In genomic region chr4:183631577-183632198, GRCh38 we compare ENCODE assay signal across 26 cellular contexts. TPM values are rescaled to one million over a fixed set of nuclear protein-coding genes. Genes with fewer than 3 reads are reported as not detected.
DNase-seq lines count a peak whose midpoint lies in the region; ATAC-seq, FAIRE-seq and TF ChIP-seq lines count a peak whose summit lies in the region.
"Had no signal": no experiment of that assay in that cellular context is flagged by ENCODE, and none has a peak within 500 bp of the region (broad histone marks: within the 10 kb centered on the region; RNA-seq: fewer than 3 reads in every experiment).

No MANE protein-coding gene starts in this region.

- FAIRE-seq in HepG2 (lab: Jason Lieb, UNC), result no peak
- FAIRE-seq: GM18507, HTR-8/SVneo had no signal

- no peaks in the 10 kb centered on the region for H3K79me2 ChIP-seq in HepG2 (ENCODE audit: insufficient read depth, low read length)

- peaks cover 3 to 10% (median 6%) of the 10 kb centered on the region in 4 donors for H3K4me1 ChIP-seq in liver (ENCODE audit: control insufficient read depth in 4 of 4, insufficient read depth in 4 of 4, low read length in 3 of 4)
- H3K4me1 ChIP-seq in HepG2 (ENCODE audit: insufficient read depth, low read length), result peaks cover 8% of the 10 kb centered on the region; the same call in 1 of the 2 replicates
- peaks cover 0 to 16% (median 3%) of the 10 kb centered on the region in 4 donors for H3K4me1 ChIP-seq in right lobe of liver
- H3K4me1 ChIP-seq in ovary (ENCODE audit: insufficient read depth), result peaks cover 14% of the 10 kb centered on the region

- POLR2A ChIA-PET in HepG2 (lab: Yijun Ruan, JAX), result no interaction called here

- no peak for TF ChIP-seq EP300 in HepG2 (IDR thresholded peaks at IDR 0.05; ENCODE audit: low read depth in 2 of 2, low read length in 2 of 2)
- no peak for TF ChIP-seq EP300 in HepG2 (CRISPR knock-in tag; IDR thresholded peaks at IDR 0.05; ENCODE audit: borderline replicate concordance)
- no peak for TF ChIP-seq EP300 in ovary (IDR thresholded peaks at IDR 0.05)

- DNase-seq in HepG2 (ENCODE audit: low spot score), result no peak
- DNase-seq in right lobe of liver, result peak in 2 of 3 donors; percentile 65 to 81
- peak in 4 of 5 donors; percentile 67 to 74 (median 70) for DNase-seq in ovary
- no peak for DNase-seq in stimulated activated CD4-positive, alpha-beta T cell treated with anti-CD3 and anti-CD28 coated beads, Interleukin-15, amount 100 ng/mL, for 24 hours
- DNase-seq in NCI-H1436 (lab: John Stamatoyannopoulos, UW), result no peak
- no peak for DNase-seq in NCI-H345 treated with DMSO at 0.1 percent for 48 hours (lab: John Stamatoyannopoulos, UW; ENCODE audit: unreplicated experiment)
- DNase-seq in cerebellar cortex (ENCODE audit: low spot score), result no peak
- DNase-seq: 8988T, Calu3, DMS153, DND-41, H7, NCI-H1048, NCI-H1417, NCI-H1694 treated with DMSO at 0.1 percent for 48 hours, NCI-H2081, NCI-H2227 treated with DMSO at 0.1 percent for 48 hours, NCI-H510A, NCI-H69, RPMI8226, SHP77 treated with DMSO at 0.1 percent for 48 hours had no signal

- H2AFZ ChIP-seq in HepG2 (ENCODE audit: low read length), result no peak overlapping the region

- CTCF ChIA-PET in HepG2 (lab: Yijun Ruan, JAX; ENCODE audit: low intra/inter-chr PET ratio, low total read pairs), result no interaction called here

- H3K9me3 ChIP-seq in liver (ENCODE audit: control insufficient read depth in 4 of 4, low read length in 3 of 4) (no peaks in the 10 kb centered on the region), HepG2 (ENCODE audit: low read length) (no peaks in the 10 kb centered on the region), right lobe of liver (no peaks in the 10 kb centered on the region), ovary (no peaks in the 10 kb centered on the region)

- no peaks in the 10 kb centered on the region for H3K27me3 ChIP-seq in liver (ENCODE audit: control insufficient read depth in 4 of 4, insufficient read depth in 4 of 4, low read length in 3 of 4)
- H3K27me3 ChIP-seq in HepG2 (ENCODE audit: control insufficient read depth in 1 of 2, insufficient read depth in 2 of 2, low read length in 2 of 2), result no peaks in the 10 kb centered on the region
- no peaks in the 10 kb centered on the region for H3K27me3 ChIP-seq in right lobe of liver
- H3K27me3 ChIP-seq in ovary, result no peaks in the 10 kb centered on the region

- TF ChIP-seq RAD21 in liver (IDR thresholded peaks at IDR 0.05), result peak in 1 of 2 donors; percentile 16
- no peak for TF ChIP-seq RAD21 in HepG2 (CRISPR knock-in tag; IDR thresholded peaks at IDR 0.05)

- 38% methylated on average over 11 of the region's 11 CpGs for WGBS in liver
- WGBS in HepG2 (ENCODE audit: low lambda C conversion rate), result 68% methylated on average over 11 of the region's 11 CpGs
- WGBS in right lobe of liver (ENCODE audit: insufficient coverage, low coverage, low lambda C conversion rate, missing lambda C conversion rate), result 41% methylated on average over 11 of the region's 11 CpGs
- WGBS in ovary, 3 donors, result 28 to 32% (median 31%) methylated on average over 11 of the region's 11 CpGs

- H3K4me2 ChIP-seq in HepG2 (ENCODE audit: low read depth, low read length), result no peak overlapping the region
- H3K4me2 ChIP-seq: KMS-11 had no signal

- no peak for ATAC-seq in HepG2
- ATAC-seq in right lobe of liver, result peak; percentile 92 to 96 (median 96)

- H4K20me1 ChIP-seq in HepG2 (ENCODE audit: insufficient read depth, low read length), result no peaks in the 10 kb centered on the region

- H3K27ac ChIP-seq in liver (ENCODE audit: low read depth in 1 of 2, low read length in 2 of 2) (no peak overlapping the region), HepG2 (ENCODE audit: extremely low read length, insufficient read depth, low read length) (no peak overlapping the region), right lobe of liver (peak overlapping the region in 2 of 3 donors; percentile 72 to 78), ovary (peak overlapping the region in 1 of 2 donors; percentile 96)
- H3K27ac ChIP-seq: KMS-11, SK-N-MC had no signal

- H3K36me3 ChIP-seq in liver (ENCODE audit: control insufficient read depth in 4 of 4, insufficient read depth in 3 of 4, low read depth in 1 of 4, low read length in 3 of 4), result no peaks in the 10 kb centered on the region
- no peaks in the 10 kb centered on the region for H3K36me3 ChIP-seq in HepG2 (replicated peaks in 1 of 2; ENCODE audit: control insufficient read depth in 1 of 2, insufficient read depth in 2 of 2, low read length in 2 of 2)
- H3K36me3 ChIP-seq in right lobe of liver, result no peaks in the 10 kb centered on the region
- no peaks in the 10 kb centered on the region for H3K36me3 ChIP-seq in ovary

- H3K9ac ChIP-seq in liver (ENCODE audit: low read depth in 1 of 2, low read length in 2 of 2) (no peak overlapping the region), HepG2 (ENCODE audit: insufficient read depth, low read depth, low read length) (no peak overlapping the region)
- H3K9ac ChIP-seq: KMS-11 had no signal

- BruUV-seq in HepG2 (replicated peaks; lab: Mats Ljungman, UMichigan), result no TSS peak

- TF ChIP-seq POLR2A in HepG2 (IDR thresholded peaks at IDR 0.05; ENCODE audit: insufficient read depth in 1 of 2, low read depth in 2 of 2, low read length in 2 of 2) (no peak), right lobe of liver (IDR thresholded peaks at IDR 0.05) (no peak), ovary (IDR thresholded peaks at IDR 0.05) (no peak)

- H3K4me3 ChIP-seq in liver (ENCODE audit: low read depth in 1 of 3, low read length in 3 of 3), result peak overlapping the region in 1 of 3 donors; percentile 19
- H3K4me3 ChIP-seq in HepG2 (replicated peaks in 1 of 3; ENCODE audit: insufficient read depth in 1 of 3, low read depth in 2 of 3, low read length in 3 of 3), result no peak overlapping the region
- peak overlapping the region in 1 of 3 donors; percentile 26 for H3K4me3 ChIP-seq in right lobe of liver
- H3K4me3 ChIP-seq in ovary, result no peak overlapping the region
- H3K4me3 ChIP-seq: SK-N-MC had no signal

- intact Hi-C loops in HepG2 (cut with micrococcal nuclease; ENCODE audit: unreplicated experiment), result no loop called here
- intact Hi-C loops in right lobe of liver (cut with DNase I), result no loop called here
- intact Hi-C loops in ovary (cut with DNase I), result no loop called here

- in situ Hi-C loops in HepG2 (cut with HindIII; ENCODE audit: extremely low pct_ligation_motif_present, low pct_unique_long_range_greater_than_20kb), result no loop called here

- TF ChIP-seq CTCF in liver (IDR thresholded peaks at IDR 0.05; ENCODE audit: low read depth, low read length, missing input control), result no peak
- no peak for TF ChIP-seq CTCF in HepG2 (CRISPR knock-in tag; IDR thresholded peaks at IDR 0.05)
- TF ChIP-seq CTCF in right lobe of liver (IDR thresholded peaks at IDR 0.05), result no peak
- TF ChIP-seq CTCF in ovary (IDR thresholded peaks at IDR 0.05), result no peak

RNA-seq across cellular contexts. Expression of gene RWDD4, which starts 27.3 kb away (rescaled TPM):
- total RNA-seq in liver, result 1 to 10 TPM; 8.0 to 9.8 TPM
- 10 to 100 TPM in 1 of 2 donors, 1 to 10 TPM in 1; 6.5 to 17.9 TPM for polyA plus RNA-seq in liver
- total RNA-seq in HepG2 (2016; rRNA removed; fragmentation: Illumina TruSeq; extraction: Trizol), result 25.4 and 28.9 TPM in 2 replicates
- total RNA-seq in HepG2 (2016; cell fraction: cytosol; rRNA removed; fragmentation: Illumina TruSeq; extraction: Trizol; ENCODE audit: low read depth), result 30.6 and 35.1 TPM in 2 replicates
- total RNA-seq in HepG2 (2016; cell fraction: insoluble cytoplasmic fraction; rRNA removed; fragmentation: Illumina TruSeq; extraction: Trizol), result 24.2 and 28.6 TPM in 2 replicates
- total RNA-seq in HepG2 (2016; cell fraction: membrane; rRNA removed; fragmentation: Illumina TruSeq; extraction: Trizol), result 43.1 and 46.1 TPM in 2 replicates
- 11.4 and 15.6 TPM in 2 replicates for total RNA-seq in HepG2 (2016; cell fraction: nucleus; rRNA removed; fragmentation: Illumina TruSeq; extraction: Trizol)
- polyA plus RNA-seq in HepG2 (2011; rRNA removed), result 6.8 and 10.2 TPM in 2 replicates
- 4.2 and 5.7 TPM in 2 replicates for polyA plus RNA-seq in HepG2 (2011; cell fraction: cytosol; rRNA removed)
- 2.7 and 2.9 TPM in 2 replicates for polyA plus RNA-seq in HepG2 (2011; cell fraction: nucleus; rRNA removed)
- polyA plus RNA-seq in HepG2 (2012), result 10.8 and 11.6 TPM in 2 replicates
- 53.3 and 61.6 TPM in 2 replicates for polyA plus RNA-seq in HepG2 (2016; cell fraction: cytosol; fragmentation: Illumina TruSeq; extraction: Trizol; ENCODE audit: low read depth)
- 34.9 and 38.2 TPM in 2 replicates for polyA plus RNA-seq in HepG2 (2016; cell fraction: insoluble cytoplasmic fraction; fragmentation: Illumina TruSeq; extraction: Trizol; ENCODE audit: low read depth)
- 47.9 and 57.2 TPM in 2 replicates for polyA plus RNA-seq in HepG2 (2016; cell fraction: membrane; fragmentation: Illumina TruSeq; extraction: Trizol; ENCODE audit: low read depth)
- polyA plus RNA-seq in HepG2 (2016; cell fraction: nucleus; fragmentation: Illumina TruSeq; extraction: Trizol; ENCODE audit: insufficient read depth, low read depth), result 22.5 and 24.5 TPM in 2 replicates
- 1.4 and 3.0 TPM in 2 replicates for polyA minus RNA-seq in HepG2 (2011; rRNA and poly(A)+ RNA removed; ENCODE audit: low replicate concordance)
- 3.8 and 5.0 TPM in 2 replicates for polyA minus RNA-seq in HepG2 (2011; cell fraction: cytosol; rRNA and poly(A)+ RNA removed)
- polyA minus RNA-seq in HepG2 (2011; cell fraction: nucleus; rRNA and poly(A)+ RNA removed), result 7.5 and 12.9 TPM in 2 replicates
- 10 to 100 TPM in 1 of 6 experiments, 1 to 10 TPM in 5; 8.4 to 10.4 (median 8.5) TPM for total RNA-seq in right lobe of liver
- total RNA-seq in ovary, result 10 to 100 TPM; 29.0 to 63.5 (median 37.8) TPM
- polyA plus RNA-seq in ovary, result 10 to 100 TPM; 30.5 to 40.3 TPM

RNA-seq across cellular contexts. Expression of gene TRAPPC11, which starts 27.4 kb away (rescaled TPM):
- 10 to 100 TPM; 19.7 to 27.9 TPM for total RNA-seq in liver
- polyA plus RNA-seq in liver, result 10 to 100 TPM in 1 of 2 donors, 1 to 10 TPM in 1; 7.6 to 10.0 TPM
- 18.0 and 22.7 TPM in 2 replicates for total RNA-seq in HepG2 (2016; rRNA removed; fragmentation: Illumina TruSeq; extraction: Trizol)
- 3.8 and 6.1 TPM in 2 replicates for total RNA-seq in HepG2 (2016; cell fraction: cytosol; rRNA removed; fragmentation: Illumina TruSeq; extraction: Trizol; ENCODE audit: low read depth)
- 17.6 and 29.0 TPM in 2 replicates for total RNA-seq in HepG2 (2016; cell fraction: insoluble cytoplasmic fraction; rRNA removed; fragmentation: Illumina TruSeq; extraction: Trizol)
- total RNA-seq in HepG2 (2016; cell fraction: membrane; rRNA removed; fragmentation: Illumina TruSeq; extraction: Trizol), result 7.8 and 10.7 TPM in 2 replicates
- total RNA-seq in HepG2 (2016; cell fraction: nucleus; rRNA removed; fragmentation: Illumina TruSeq; extraction: Trizol), result 19.8 and 22.3 TPM in 2 replicates
- 17.3 and 23.2 TPM in 2 replicates for polyA plus RNA-seq in HepG2 (2011; rRNA removed)
- polyA plus RNA-seq in HepG2 (2011; cell fraction: cytosol; rRNA removed), result 11.2 and 15.3 TPM in 2 replicates
- 17.7 and 20.7 TPM in 2 replicates for polyA plus RNA-seq in HepG2 (2011; cell fraction: nucleus; rRNA removed)
- 12.2 and 12.9 TPM in 2 replicates for polyA plus RNA-seq in HepG2 (2012)
- 0.76 and 0.78 TPM in 2 replicates for polyA plus RNA-seq in HepG2 (2016; cell fraction: cytosol; fragmentation: Illumina TruSeq; extraction: Trizol; ENCODE audit: low read depth)
- 15.3 and 17.2 TPM in 2 replicates for polyA plus RNA-seq in HepG2 (2016; cell fraction: insoluble cytoplasmic fraction; fragmentation: Illumina TruSeq; extraction: Trizol; ENCODE audit: low read depth)
- polyA plus RNA-seq in HepG2 (2016; cell fraction: membrane; fragmentation: Illumina TruSeq; extraction: Trizol; ENCODE audit: low read depth), result 3.5 and 3.6 TPM in 2 replicates
- polyA plus RNA-seq in HepG2 (2016; cell fraction: nucleus; fragmentation: Illumina TruSeq; extraction: Trizol; ENCODE audit: insufficient read depth, low read depth), result 25.2 and 28.1 TPM in 2 replicates
- 17.0 and 20.3 TPM in 2 replicates for polyA minus RNA-seq in HepG2 (2011; rRNA and poly(A)+ RNA removed; ENCODE audit: low replicate concordance)
- polyA minus RNA-seq in HepG2 (2011; cell fraction: cytosol; rRNA and poly(A)+ RNA removed), result 15.1 and 17.7 TPM in 2 replicates
- polyA minus RNA-seq in HepG2 (2011; cell fraction: nucleus; rRNA and poly(A)+ RNA removed), result 33.0 and 47.9 TPM in 2 replicates
- total RNA-seq in right lobe of liver, result 10 to 100 TPM; 14.3 to 30.8 (median 16.0) TPM
- 10 to 100 TPM; 29.7 to 52.7 (median 43.9) TPM for total RNA-seq in ovary
- 10 to 100 TPM; 21.2 to 32.3 TPM for polyA plus RNA-seq in ovary

Comparison
In these comparisons a context has a peak if more than half of its experiments do, and no peak if none do; other contexts are left out.
1. H3K27ac ChIP-seq: peak in right lobe of liver (2 of 3); none in liver (0 of 2) and HepG2 (single experiment).
2. DNase-seq: peak in right lobe of liver (2 of 3) and ovary (4 of 5); none in HepG2 (single experiment), stimulated activated CD4-positive, alpha-beta T cell treated with anti-CD3 and anti-CD28 coated beads, Interleukin-15, amount 100 ng/mL, for 24 hours (single experiment), NCI-H1436 (single experiment), NCI-H345 treated with DMSO at 0.1 percent for 48 hours (single experiment) and cerebellar cortex (single experiment).